ENCODE assay signal across 15 cellular contexts in the genomic region with DNA sequence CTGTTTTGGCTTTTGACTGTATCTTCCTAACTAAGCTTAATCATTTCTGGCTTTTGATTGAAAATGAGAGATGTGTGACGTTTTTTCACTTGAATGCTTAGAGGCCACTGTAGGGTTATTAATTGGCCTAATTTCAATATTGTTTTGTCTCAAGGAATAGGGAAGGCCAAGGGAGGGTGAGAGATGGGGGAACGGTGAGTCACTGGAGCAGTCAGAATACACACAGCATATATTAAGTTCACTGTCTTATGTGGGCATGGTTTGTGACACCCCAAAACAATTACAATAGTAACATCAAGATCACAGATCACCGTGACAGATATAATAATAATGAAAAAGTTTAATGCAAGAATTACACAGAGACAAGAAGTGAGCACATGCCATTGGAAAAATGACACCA. TPM values are rescaled to one million over a fixed set of nuclear protein-coding genes. Genes with fewer than 3 reads are reported as not detected.
A peak's percentile ranks its signal among the peaks of the same experiment; 100 is the strongest.
DNase-seq lines count a peak whose midpoint lies in the region; FAIRE-seq and TF ChIP-seq lines count a peak whose summit lies in the region.
"Had no signal": no experiment of that assay in that cellular context is flagged by ENCODE, and none has a peak within 500 bp of the region (broad histone marks: within the 10 kb centered on the region; RNA-seq: fewer than 3 reads in every experiment).

No MANE protein-coding gene starts in this region.

- H3K4me1 Mint-ChIP-seq in activated T-cell treated with anti-CD3 and anti-CD28 coated beads, Interleukin-2, amount 50 U/mL, for 24 hours (ENCODE audit: low read depth), result peaks cover 19% of the 10 kb centered on the region
- H3K4me1 Mint-ChIP-seq in astrocyte (ENCODE audit: low read depth, unreplicated experiment), result peaks cover 2% of the 10 kb centered on the region

- TF ChIP-seq CTCF in astrocyte (IDR thresholded peaks at IDR 0.05; ENCODE audit: insufficient read depth, low read depth, low read length), result no peak

- peaks cover 67% of the 10 kb centered on the region for H3K36me3 Mint-ChIP-seq in activated T-cell treated with anti-CD3 and anti-CD28 coated beads, Interleukin-2, amount 50 U/mL, for 24 hours (ENCODE audit: low read depth)
- H3K36me3 Mint-ChIP-seq in astrocyte (ENCODE audit: low read depth, unreplicated experiment), result peaks cover 2% of the 10 kb centered on the region

- H3K36me3 ChIP-seq in astrocyte (ENCODE audit: insufficient read depth, low read length), result no peaks in the 10 kb centered on the region

- H3K27ac ChIP-seq in astrocyte (ENCODE audit: low read depth, low read length), result no peak overlapping the region
- H3K27ac ChIP-seq: A549, C4-2B, GM23248 had no signal

- no peaks in the 10 kb centered on the region for H3K9me3 ChIP-seq in astrocyte (ENCODE audit: insufficient read depth, low read depth, low read length)
- H3K9me3 ChIP-seq: A549, BE2C had no signal

- no peak overlapping the region for H3K4me3 ChIP-seq in astrocyte (ENCODE audit: insufficient read depth, low read depth, low read length)
- H3K4me3 ChIP-seq: A549, GM23248 had no signal

- no peak overlapping the region for H3K4me3 Mint-ChIP-seq in activated T-cell treated with anti-CD3 and anti-CD28 coated beads, Interleukin-2, amount 50 U/mL, for 24 hours
- no peak overlapping the region for H3K4me3 Mint-ChIP-seq in astrocyte (ENCODE audit: unreplicated experiment)

- no peaks in the 10 kb centered on the region for H3K79me2 ChIP-seq in astrocyte (ENCODE audit: insufficient read depth, low read length)

- no peaks in the 10 kb centered on the region for H4K20me1 ChIP-seq in astrocyte (ENCODE audit: insufficient read depth, low read length)

- peaks cover 5% of the 10 kb centered on the region for H3K9me3 Mint-ChIP-seq in activated T-cell treated with anti-CD3 and anti-CD28 coated beads, Interleukin-2, amount 50 U/mL, for 24 hours
- H3K9me3 Mint-ChIP-seq in astrocyte (ENCODE audit: unreplicated experiment), result peaks cover 1% of the 10 kb centered on the region

- peak; percentile 9 for FAIRE-seq in astrocyte (lab: Jason Lieb, UNC)
- FAIRE-seq: A549, GM12891 had no signal

- H3K4me1 ChIP-seq in astrocyte (ENCODE audit: insufficient read depth, low read length), result no peaks in the 10 kb centered on the region
- H3K4me1 ChIP-seq: A549, BE2C had no signal

- H2AFZ ChIP-seq in astrocyte (ENCODE audit: low read depth, low read length), result no peak overlapping the region
- H2AFZ ChIP-seq: GM23248 had no signal

- H3K27ac Mint-ChIP-seq in activated T-cell treated with anti-CD3 and anti-CD28 coated beads, Interleukin-2, amount 50 U/mL, for 24 hours, result peak overlapping the region; percentile 39
- no peak overlapping the region for H3K27ac Mint-ChIP-seq in astrocyte (ENCODE audit: unreplicated experiment)
- H3K27ac Mint-ChIP-seq: CD4-positive, alpha-beta memory T cell had no signal

- H3K27me3 Mint-ChIP-seq in activated T-cell treated with anti-CD3 and anti-CD28 coated beads, Interleukin-2, amount 50 U/mL, for 24 hours, result no peaks in the 10 kb centered on the region
- no peaks in the 10 kb centered on the region for H3K27me3 Mint-ChIP-seq in astrocyte (ENCODE audit: low read depth, unreplicated experiment)
- H3K27me3 Mint-ChIP-seq: CD4-positive, alpha-beta memory T cell had no signal

- intact Hi-C loops in posterior vena cava (cut with DNase I), result no loop called here

- H3K9ac ChIP-seq in astrocyte (ENCODE audit: low read length), result no peak overlapping the region
- H3K9ac ChIP-seq: GM23248 had no signal

- no peak for DNase-seq in activated T-cell treated with anti-CD3 and anti-CD28 coated beads, Interleukin-2, amount 50 U/mL, for 24 hours
- DNase-seq in activated T-cell treated with anti-CD3 and anti-CD28 coated beads for 4 hours (no peak), astrocyte (ENCODE audit: low read depth) (no peak), NCI-H2196 (lab: John Stamatoyannopoulos, UW; ENCODE audit: unreplicated experiment) (no peak), posterior vena cava (ENCODE audit: low spot score) (no peak)
- peak; percentile 10 for DNase-seq in stimulated activated CD4-positive, alpha-beta T cell treated with anti-CD3 and anti-CD28 coated beads, Interleukin-4, amount 100 ng/mL, for 24 hours
- DNase-seq in stimulated activated CD4-positive, alpha-beta T cell treated with anti-CD3 and anti-CD28 coated beads, Interleukin-1b, Interleukin-23, amount 100 ng/mL, for 48 hours, result no peak
- DNase-seq: BE2C; CD4-positive, alpha-beta memory T cell; DMS79; GM23248; H7 had no signal

- no peaks in the 10 kb centered on the region for H3K27me3 ChIP-seq in astrocyte (ENCODE audit: insufficient read depth, low read length)
- H3K27me3 ChIP-seq: BE2C had no signal

- no peak overlapping the region for H3K4me2 ChIP-seq in astrocyte (ENCODE audit: low read length)
- H3K4me2 ChIP-seq: A549 had no signal

RNA-seq across cellular contexts. Expression of a gene that starts 27.3 kb away (rescaled TPM):
- 1.00 and 1.0 TPM in 2 replicates for total RNA-seq in astrocyte
- total RNA-seq in posterior vena cava, result 1 to 10 TPM in 1 of 2 donors, under 1 TPM in 1; 0.90 to 1.9 TPM
- total RNA-seq: CD4-positive, alpha-beta memory T cell had no signal
